Comparison of ENCODE assay signal across 12 cellular contexts in the genomic region with DNA sequence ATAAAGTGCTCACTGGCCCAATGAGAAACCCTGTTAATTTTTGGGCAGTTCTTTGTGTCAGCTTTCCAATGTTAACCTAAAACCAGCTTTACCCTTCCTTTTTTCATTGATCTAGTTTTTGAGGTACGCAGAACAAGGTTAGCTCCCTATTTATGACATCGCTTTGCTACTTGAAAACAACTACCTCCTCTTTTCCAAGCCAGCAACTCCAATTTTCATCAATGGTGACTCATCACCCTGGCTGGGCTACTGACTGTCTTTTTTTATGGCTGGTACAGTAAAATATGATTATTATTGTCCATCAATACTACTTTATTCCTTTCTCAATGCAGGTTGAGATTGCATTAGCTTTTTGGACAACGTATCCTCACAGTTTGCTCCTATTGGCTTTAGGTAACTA.
"Had no signal": no experiment of that assay in that cellular context is flagged by ENCODE, and none has a peak within 500 bp of the region (broad histone marks: within the 10 kb centered on the region; RNA-seq: fewer than 3 reads in every experiment).

No MANE protein-coding gene starts in this region.

- H3K4me3 Mint-ChIP-seq: activated naive CD8-positive, alpha-beta T cell; naive thymus-derived CD4-positive, alpha-beta T cell had no signal

- ATAC-seq: activated CD4-positive, CD25-positive, alpha-beta regulatory T cell treated with anti-CD3 and anti-CD28 coated beads, Interleukin-2, amount 50 U/mL, for 24 hours; naive thymus-derived CD4-positive, alpha-beta T cell; sciatic nerve had no signal

- H3K4me3 ChIP-seq: coronary artery had no signal

- H3K27ac ChIP-seq: coronary artery had no signal

- H3K27ac Mint-ChIP-seq: activated naive CD8-positive, alpha-beta T cell; naive thymus-derived CD4-positive, alpha-beta T cell had no signal

- H3K27me3 Mint-ChIP-seq: activated naive CD8-positive, alpha-beta T cell had no signal

- DNase-seq: activated effector memory CD4-positive, alpha-beta T cell treated with Interleukin-2 at 50 U/mL for 16 hours; activated T-cell treated with anti-CD3 and anti-CD28 coated beads, Interleukin-2, amount 50 U/mL, for 1 hour; aorta; effector CD4-positive, alpha-beta T cell; hypothalamus; naive thymus-derived CD4-positive, alpha-beta T cell; stimulated activated naive CD4-positive, alpha-beta T cell treated with Interleukin-2 at 50 U/mL for 16 hours; trophoblast cell had no signal

- H3K4me1 Mint-ChIP-seq: naive thymus-derived CD4-positive, alpha-beta T cell had no signal
